In the genomic region with DNA sequence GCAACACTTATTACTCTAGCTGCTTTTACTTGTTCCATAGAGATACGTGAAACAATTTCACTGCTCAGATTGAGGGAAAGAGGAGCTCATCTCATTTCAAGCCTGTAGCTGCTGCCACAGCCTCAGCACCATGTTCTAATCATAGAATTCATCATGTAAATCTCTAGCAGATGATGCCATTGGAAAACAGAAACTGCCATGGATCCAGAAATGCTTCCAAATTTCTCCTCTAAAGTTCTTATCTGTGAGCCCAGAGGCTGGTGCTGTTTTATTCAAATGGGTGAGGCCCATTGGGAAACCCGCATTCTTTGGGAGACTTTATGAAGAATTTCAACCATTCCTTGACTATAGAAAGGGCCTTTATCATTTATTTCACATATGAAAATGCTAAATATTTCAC, we compare ENCODE assay signal across 1 cellular context.
TF ChIP-seq lines count a peak whose summit lies in the region.

No MANE protein-coding gene starts in this region.

TF ChIP-seq in H1, 55 proteins besides CTCF, POLR2A, EP300 and RAD21:
- TF ChIP-seq, protein P1, sequence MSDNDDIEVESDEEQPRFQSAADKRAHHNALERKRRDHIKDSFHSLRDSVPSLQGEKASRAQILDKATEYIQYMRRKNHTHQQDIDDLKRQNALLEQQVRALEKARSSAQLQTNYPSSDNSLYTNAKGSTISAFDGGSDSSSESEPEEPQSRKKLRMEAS (IDR thresholded peaks at IDR 0.05) = no peak
TF ChIP-seq in H1: peak in this region for 0.
